16 cellular contexts compared by ENCODE assay signal in the genomic region with DNA sequence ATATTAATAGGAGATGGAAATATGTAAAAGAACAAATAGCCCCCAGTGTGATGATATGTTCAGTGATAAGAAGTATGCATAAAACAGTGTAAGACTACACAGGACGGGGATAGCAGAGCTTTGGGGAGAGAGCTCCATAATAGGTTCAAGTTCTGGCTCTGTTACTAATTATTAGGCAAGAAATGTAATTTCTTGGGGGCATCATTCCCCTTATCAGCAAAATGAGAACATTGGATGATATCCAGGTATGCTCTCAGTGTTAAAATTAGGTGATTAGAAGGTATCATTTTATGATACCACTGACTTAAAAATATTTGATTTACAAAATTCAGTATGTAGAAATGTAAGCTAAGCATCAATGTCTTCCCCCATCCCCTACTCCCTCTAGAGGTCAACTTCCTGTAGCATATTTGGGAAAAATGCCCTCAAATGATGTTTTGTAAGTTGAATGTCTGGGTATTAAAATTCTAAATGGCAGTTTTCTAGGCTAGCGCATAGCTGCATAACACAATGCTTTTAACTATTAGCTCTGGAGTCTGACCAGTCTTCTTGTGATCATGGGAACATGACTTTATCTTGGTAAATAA.
DNase-seq lines count a peak whose midpoint lies in the region; FAIRE-seq and TF ChIP-seq lines count a peak whose summit lies in the region.
"Had no signal": no experiment of that assay in that cellular context is flagged by ENCODE, and none has a peak within 500 bp of the region (broad histone marks: within the 10 kb centered on the region; RNA-seq: fewer than 3 reads in every experiment).

No MANE protein-coding gene starts in this region.

- H3K27me3 ChIP-seq in endothelial cell of umbilical vein (ENCODE audit: control insufficient read depth in 2 of 2, insufficient read depth in 2 of 2, low read length in 2 of 2) = no peaks in the 10 kb centered on the region
- H3K27me3 ChIP-seq: upper lobe of left lung had no signal

- H3K9me3 ChIP-seq in endothelial cell of umbilical vein (replicated peaks; ENCODE audit: control insufficient read depth, insufficient read depth, low read length) = no peaks in the 10 kb centered on the region
- H3K9me3 ChIP-seq: upper lobe of left lung had no signal

- TF ChIP-seq CTCF in endothelial cell of umbilical vein (IDR thresholded peaks at IDR 0.05; ENCODE audit: extremely low read depth in 1 of 2, insufficient read depth in 1 of 2, low read depth in 1 of 2, low read length in 2 of 2) (peak; percentile 20 to 32), retinal pigment epithelial cell (conservative IDR thresholded peaks at IDR 0.05; ENCODE audit: low read depth, low read length) (peak; percentile 69)

- no peaks in the 10 kb centered on the region for H3K36me3 Mint-ChIP-seq in activated CD4-positive, alpha-beta memory T cell treated with anti-CD3 and anti-CD28 coated beads for 36 hours
- H3K36me3 Mint-ChIP-seq: natural killer cell treated with Interleukin-12 subunit alpha and Interleukin-12 subunit beta and Interleukin-15 and Interleukin-18, amount 100 ng/mL, for 72 hours had no signal

- no peak overlapping the region for H3K9ac ChIP-seq in endothelial cell of umbilical vein (replicated peaks; ENCODE audit: extremely low read depth, insufficient read depth, low read length)

- dilution Hi-C loops in endothelial cell of umbilical vein (cut with MboI; ENCODE audit: extremely low pct_ligation_motif_present, low sequenced_read_pairs) = no loop called here

- TF ChIP-seq POLR2A in endothelial cell of umbilical vein (IDR thresholded peaks at IDR 0.05; ENCODE audit: low read depth, low read length) = no peak

- POLR2A ChIA-PET in endothelial cell of umbilical vein (lab: Charles Lee) = interaction anchor here (0.7 kb wide), 1 partner anchor 26 kb away, joined by 3 read pairs; no protein-coding TSS in a partner anchor
- POLR2A ChIA-PET in activated CD4-positive, alpha-beta memory T cell treated with anti-CD3 and anti-CD28 coated beads for 36 hours (lab: Charles Lee) = no interaction called here

- no peaks in the 10 kb centered on the region for H3K4me1 Mint-ChIP-seq in activated CD4-positive, alpha-beta memory T cell treated with anti-CD3 and anti-CD28 coated beads for 36 hours (ENCODE audit: low read depth)
- H3K4me1 Mint-ChIP-seq: B cell had no signal

- H3K4me2 ChIP-seq in endothelial cell of umbilical vein (ENCODE audit: insufficient read depth, low read length) = no peak overlapping the region

- BruUV-seq in endothelial cell of umbilical vein (replicated peaks; lab: Mats Ljungman, UMichigan) = no TSS peak

- H4K20me1 ChIP-seq in endothelial cell of umbilical vein (replicated peaks; ENCODE audit: control insufficient read depth, extremely low read depth, insufficient read depth, low read length) = no peaks in the 10 kb centered on the region

- no peaks in the 10 kb centered on the region for H3K4me1 ChIP-seq in endothelial cell of umbilical vein (ENCODE audit: control insufficient read depth, extremely low read depth, insufficient read depth, low read length)
- H3K4me1 ChIP-seq: upper lobe of left lung had no signal

- no peaks in the 10 kb centered on the region for H3K9me1 ChIP-seq in endothelial cell of umbilical vein (replicated peaks; ENCODE audit: control insufficient read depth, extremely low read depth, insufficient read depth, low read length)

- H3K9me3 Mint-ChIP-seq in activated CD4-positive, alpha-beta memory T cell treated with anti-CD3 and anti-CD28 coated beads for 36 hours = peaks cover 2% of the 10 kb centered on the region

- CTCF ChIA-PET in endothelial cell of umbilical vein (lab: Charles Lee) = interaction anchor here (0.5 to 2.1 kb wide), 21 partner anchors 9 to 348 kb away, joined by 3 to 23 read pairs (median 4); no protein-coding TSS in a partner anchor
- CTCF ChIA-PET in activated CD4-positive, alpha-beta memory T cell treated with anti-CD3 and anti-CD28 coated beads for 36 hours (lab: Charles Lee) = interaction anchor here (1.0 to 1.6 kb wide), 3 partner anchors 9 to 251 kb away, joined by 3 to 5 read pairs (median 3); no protein-coding TSS in a partner anchor

- H3K79me2 ChIP-seq in endothelial cell of umbilical vein (ENCODE audit: control insufficient read depth, insufficient read depth, low read length) = no peaks in the 10 kb centered on the region

- H3K27ac ChIP-seq in endothelial cell of umbilical vein (ENCODE audit: insufficient read depth, low read depth, low read length) = no peak overlapping the region
- H3K27ac ChIP-seq: upper lobe of left lung had no signal

- peak; percentile 0 to 26 for DNase-seq in NCI-H524 (lab: John Stamatoyannopoulos, UW)
- DNase-seq in NCI-H524 treated with DMSO at 0.1 percent for 48 hours (lab: John Stamatoyannopoulos, UW) = no peak
- DNase-seq in NCI-H69 (lab: John Stamatoyannopoulos, UW) = peak; percentile 17
- peak; percentile 15 for DNase-seq in endothelial cell of umbilical vein (ENCODE audit: low read depth, low spot score)
- DNase-seq in retinal pigment epithelial cell (ENCODE audit: low read depth) = no peak
- DNase-seq in stimulated activated CD4-positive, alpha-beta T cell treated with anti-CD3 and anti-CD28 coated beads, Interleukin-4, amount 100 ng/mL, for 24 hours = no peak
- no peak for DNase-seq in activated CD4-positive, alpha-beta memory T cell treated with anti-CD3 and anti-CD28 coated beads for 36 hours
- no peak for DNase-seq in NCI-H1105 (lab: John Stamatoyannopoulos, UW)
- DNase-seq: activated CD8-positive, alpha-beta T cell treated with anti-CD3 and anti-CD28 coated beads, Interleukin-2, amount 10 ng/mL, durations not matched to agents 7 days and 5 days; anterior cingulate cortex; NCI-H1436 treated with DMSO at 0.1 percent for 48 hours; SIG-M5; stimulated activated CD4-positive, alpha-beta T cell treated with anti-CD3 and anti-CD28 coated beads, Interleukin-4, amount 100 ng/mL, for 4 hours; upper lobe of left lung had no signal

- H3K4me3 Mint-ChIP-seq in activated CD4-positive, alpha-beta memory T cell treated with anti-CD3 and anti-CD28 coated beads for 36 hours = no peak overlapping the region
- H3K4me3 Mint-ChIP-seq: activated CD8-positive, alpha-beta T cell treated with anti-CD3 and anti-CD28 coated beads, Interleukin-2, amount 10 ng/mL, durations not matched to agents 7 days and 5 days; B cell; natural killer cell treated with Interleukin-12 subunit alpha and Interleukin-12 subunit beta and Interleukin-15 and Interleukin-18, amount 100 ng/mL, for 72 hours had no signal

- H3K4me3 ChIP-seq in endothelial cell of umbilical vein (replicated peaks in 1 of 3; ENCODE audit: insufficient read depth in 1 of 3, low read depth in 1 of 3, low read length in 3 of 3) (no peak overlapping the region), retinal pigment epithelial cell (ENCODE audit: low read length) (no peak overlapping the region)
- H3K4me3 ChIP-seq: upper lobe of left lung had no signal

- FAIRE-seq in endothelial cell of umbilical vein (lab: Jason Lieb, UNC) = no peak

- H3K27ac Mint-ChIP-seq in activated CD4-positive, alpha-beta memory T cell treated with anti-CD3 and anti-CD28 coated beads for 36 hours = no peak overlapping the region
- H3K27ac Mint-ChIP-seq: activated CD8-positive, alpha-beta T cell treated with anti-CD3 and anti-CD28 coated beads, Interleukin-2, amount 10 ng/mL, durations not matched to agents 7 days and 5 days; B cell; natural killer cell treated with Interleukin-12 subunit alpha and Interleukin-12 subunit beta and Interleukin-15 and Interleukin-18, amount 100 ng/mL, for 72 hours had no signal

- no peak overlapping the region for H2AFZ ChIP-seq in endothelial cell of umbilical vein (ENCODE audit: low read depth, low read length)

- intact Hi-C loops in endothelial cell of umbilical vein (cut with micrococcal nuclease) = loop anchor here (1.0 kb wide), 1 partner anchor 344 kb away; no protein-coding TSS in a partner anchor
- intact Hi-C loops in activated CD4-positive, alpha-beta memory T cell treated with anti-CD3 and anti-CD28 coated beads for 36 hours (cut with micrococcal nuclease) = no loop called here

- no peaks in the 10 kb centered on the region for H3K36me3 ChIP-seq in endothelial cell of umbilical vein (ENCODE audit: control insufficient read depth in 2 of 2, extremely low read depth in 1 of 2, insufficient read depth in 2 of 2, low read length in 2 of 2)
- H3K36me3 ChIP-seq: upper lobe of left lung had no signal

- no peaks in the 10 kb centered on the region for H3K27me3 Mint-ChIP-seq in activated CD4-positive, alpha-beta memory T cell treated with anti-CD3 and anti-CD28 coated beads for 36 hours

TF ChIP-seq in endothelial cell of umbilical vein, 7 proteins besides CTCF, POLR2A, EP300 and RAD21:
- TF ChIP-seq MYC (IDR thresholded peaks at IDR 0.05; ENCODE audit: low read depth, low read length) (no peak), GATA2 (IDR thresholded peaks at IDR 0.05; ENCODE audit: insufficient read depth, insufficient read length, low read depth, low read length) (no peak), POLR2AphosphoS5 (IDR thresholded peaks at IDR 0.05; ENCODE audit: insufficient read depth, low read depth, low read length) (no peak), JUN (IDR thresholded peaks at IDR 0.05; ENCODE audit: borderline replicate concordance, insufficient read depth, insufficient read length, low read depth) (no peak), EZH2 (IDR thresholded peaks at IDR 0.05; ENCODE audit: borderline replicate concordance, low read depth, low read length, severe bottlenecking) (no peak), FOS (IDR thresholded peaks at IDR 0.05; ENCODE audit: borderline replicate concordance, insufficient read depth, low read length) (no peak)
- TF ChIP-seq, protein P1, sequence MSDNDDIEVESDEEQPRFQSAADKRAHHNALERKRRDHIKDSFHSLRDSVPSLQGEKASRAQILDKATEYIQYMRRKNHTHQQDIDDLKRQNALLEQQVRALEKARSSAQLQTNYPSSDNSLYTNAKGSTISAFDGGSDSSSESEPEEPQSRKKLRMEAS (IDR thresholded peaks at IDR 0.05; ENCODE audit: insufficient read depth, insufficient read length) = no peak

Comparison
In these comparisons a context has a peak if more than half of its experiments do, and no peak if none do; other contexts are left out.
1. DNase-seq: peak in NCI-H524 (2 of 2), NCI-H69 (single experiment) and endothelial cell of umbilical vein (single experiment); none in NCI-H524 treated with DMSO at 0.1 percent for 48 hours (single experiment), retinal pigment epithelial cell (single experiment), stimulated activated CD4-positive, alpha-beta T cell treated with anti-CD3 and anti-CD28 coated beads, Interleukin-4, amount 100 ng/mL, for 24 hours (single experiment), activated CD4-positive, alpha-beta memory T cell treated with anti-CD3 and anti-CD28 coated beads for 36 hours (single experiment) and NCI-H1105 (single experiment).